ENCODE assay signal across 13 cellular contexts in the genomic region with DNA sequence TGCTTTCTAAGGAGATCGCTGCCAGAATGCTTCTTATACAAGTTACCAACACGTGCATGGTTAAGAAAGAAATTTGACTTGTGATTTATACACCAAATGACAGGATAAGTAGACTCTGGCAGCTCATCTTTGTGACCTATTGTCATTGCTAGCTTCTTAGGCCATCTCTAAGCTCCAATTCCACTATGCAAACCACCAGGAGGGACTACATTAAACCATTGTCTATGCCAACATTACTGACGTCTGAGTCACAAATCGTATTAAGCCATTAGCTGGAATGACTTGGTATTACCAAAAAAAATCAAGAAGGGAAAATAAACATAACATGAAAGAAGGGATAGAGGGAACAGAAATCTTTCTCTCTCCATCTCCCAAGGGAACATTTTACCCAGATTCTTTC. TPM values are rescaled to one million over a fixed set of nuclear protein-coding genes. Genes with fewer than 3 reads are reported as not detected.
A peak's percentile ranks its signal among the peaks of the same experiment; 100 is the strongest.
DNase-seq lines count a peak whose midpoint lies in the region; ATAC-seq and TF ChIP-seq lines count a peak whose summit lies in the region.
"Had no signal": no experiment of that assay in that cellular context is flagged by ENCODE, and none has a peak within 500 bp of the region (broad histone marks: within the 10 kb centered on the region; RNA-seq: fewer than 3 reads in every experiment).

No MANE protein-coding gene starts in this region.

- no peak overlapping the region for H3K9ac ChIP-seq in mesenchymal stem cell (ENCODE audit: low read length)

- no peak overlapping the region for H2BK120ac ChIP-seq in mesenchymal stem cell (ENCODE audit: low read depth, low read length)

- in situ Hi-C loops in brain microvascular endothelial cell (cut with HindIII; ENCODE audit: low pct_ligation_motif_present, low sequenced_read_pairs) = no loop called here

- H3K18ac ChIP-seq in mesenchymal stem cell (ENCODE audit: low read depth in 1 of 2, low read length in 2 of 2) = no peak overlapping the region

- H3K9me3 Mint-ChIP-seq in activated CD4-positive, alpha-beta T cell treated with anti-CD3 and anti-CD28 coated beads for 36 hours (ENCODE audit: low read depth) = no peaks in the 10 kb centered on the region
- no peaks in the 10 kb centered on the region for H3K9me3 Mint-ChIP-seq in activated CD4-positive, alpha-beta memory T cell treated with anti-CD3 and anti-CD28 coated beads, Interleukin-2, amount 10 ng/mL, durations not matched to agents 7 days and 5 days
- H3K9me3 Mint-ChIP-seq: natural killer cell; stimulated activated naive CD8-positive, alpha-beta T cell treated with anti-CD3 and anti-CD28 coated beads, Interleukin-15, Interleukin-2, amounts not matched to agents 100 ng/mL and 50 ng/mL, for 24 hours had no signal

- intact Hi-C loops in activated CD4-positive, alpha-beta T cell treated with anti-CD3 and anti-CD28 coated beads for 36 hours (cut with DNase I, micrococcal nuclease) = no loop called here

- H3K4ac ChIP-seq in mesenchymal stem cell (ENCODE audit: low read depth in 1 of 2, low read length in 2 of 2) = peak overlapping the region in 1 of 2 experiments; percentile 6

- no peak overlapping the region for H4K8ac ChIP-seq in mesenchymal stem cell (ENCODE audit: low read length)

- no peak overlapping the region for H3K4me3 Mint-ChIP-seq in activated CD4-positive, alpha-beta T cell treated with anti-CD3 and anti-CD28 coated beads for 36 hours
- no peak overlapping the region for H3K4me3 Mint-ChIP-seq in activated CD4-positive, alpha-beta memory T cell treated with anti-CD3 and anti-CD28 coated beads, Interleukin-2, amount 10 ng/mL, durations not matched to agents 7 days and 5 days
- H3K4me3 Mint-ChIP-seq: natural killer cell; stimulated activated naive CD8-positive, alpha-beta T cell treated with anti-CD3 and anti-CD28 coated beads, Interleukin-15, Interleukin-2, amounts not matched to agents 100 ng/mL and 50 ng/mL, for 24 hours had no signal

- H3K14ac ChIP-seq in mesenchymal stem cell (ENCODE audit: low read length in 2 of 2) = no peak overlapping the region

- 95% methylated on average over 2 of the region's 4 CpGs for WGBS in mesenchymal stem cell

- no peak overlapping the region for H4K91ac ChIP-seq in mesenchymal stem cell (ENCODE audit: low read length)

- peaks cover 2% of the 10 kb centered on the region for H3K4me1 ChIP-seq in mesenchymal stem cell (ENCODE audit: control insufficient read depth, insufficient read depth, low read depth, low read length)

- POLR2A ChIA-PET in activated CD4-positive, alpha-beta T cell treated with anti-CD3 and anti-CD28 coated beads for 36 hours (lab: Charles Lee) = no interaction called here
- POLR2A ChIA-PET in activated CD4-positive, alpha-beta memory T cell treated with anti-CD3 and anti-CD28 coated beads, Interleukin-2, amount 10 ng/mL, durations not matched to agents 7 days and 5 days (lab: Charles Lee) = interaction anchor here (1.0 kb wide), 1 partner anchor 15 kb away, joined by 3 read pairs; no protein-coding TSS in a partner anchor

- DNase-seq in AG08396 (ENCODE audit: low spot score) = peak; percentile 58
- peak; percentile 61 for DNase-seq in HT1080 (ENCODE audit: low read depth)
- DNase-seq in brain microvascular endothelial cell = peak; percentile 52
- DNase-seq in mesenchymal stem cell = peak; percentile 69
- no peak for DNase-seq in activated CD4-positive, alpha-beta T cell treated with anti-CD3 and anti-CD28 coated beads for 36 hours
- no peak for DNase-seq in activated CD4-positive, alpha-beta memory T cell treated with anti-CD3 and anti-CD28 coated beads, Interleukin-2, amount 10 ng/mL, durations not matched to agents 7 days and 5 days
- DNase-seq: activated T-cell treated with anti-CD3 and anti-CD28 coated beads for 4 hours, natural killer cell, NCI-H187 had no signal

- H3K9me3 ChIP-seq in mesenchymal stem cell (ENCODE audit: control insufficient read depth, low read length) = no peaks in the 10 kb centered on the region

- H2AK5ac ChIP-seq in mesenchymal stem cell (ENCODE audit: low read length, severe bottlenecking) = no peak overlapping the region

- H3K4me3 ChIP-seq in brain microvascular endothelial cell (ENCODE audit: low read depth, low read length) (no peak overlapping the region), mesenchymal stem cell (ENCODE audit: insufficient read depth in 1 of 2, low read depth in 1 of 2, low read length in 2 of 2) (no peak overlapping the region)

- H3K36me3 ChIP-seq in brain microvascular endothelial cell (replicated peaks) (peaks cover 6% of the 10 kb centered on the region), mesenchymal stem cell (ENCODE audit: control insufficient read depth in 1 of 2, insufficient read depth in 2 of 2, low read depth in 1 of 2, low read length in 2 of 2) (peaks cover 20 to 43% of the 10 kb centered on the region in 2 experiments)

- H3K4me1 Mint-ChIP-seq in activated CD4-positive, alpha-beta T cell treated with anti-CD3 and anti-CD28 coated beads for 36 hours = no peaks in the 10 kb centered on the region
- no peaks in the 10 kb centered on the region for H3K4me1 Mint-ChIP-seq in activated CD4-positive, alpha-beta memory T cell treated with anti-CD3 and anti-CD28 coated beads, Interleukin-2, amount 10 ng/mL, durations not matched to agents 7 days and 5 days
- H3K4me1 Mint-ChIP-seq: natural killer cell had no signal

- no peak overlapping the region for H2BK12ac ChIP-seq in mesenchymal stem cell (ENCODE audit: low read length in 2 of 2)

- H3K27me3 ChIP-seq in brain microvascular endothelial cell (replicated peaks) (no peaks in the 10 kb centered on the region), mesenchymal stem cell (ENCODE audit: control insufficient read depth in 1 of 2, insufficient read depth in 1 of 2, low read length in 2 of 2) (no peaks in the 10 kb centered on the region)

- peaks cover 11% of the 10 kb centered on the region for H3K79me1 ChIP-seq in mesenchymal stem cell (replicated peaks; ENCODE audit: low read length, poor library complexity, severe bottlenecking)

- no peaks in the 10 kb centered on the region for H3K27me3 Mint-ChIP-seq in activated CD4-positive, alpha-beta T cell treated with anti-CD3 and anti-CD28 coated beads for 36 hours
- H3K27me3 Mint-ChIP-seq in activated CD4-positive, alpha-beta memory T cell treated with anti-CD3 and anti-CD28 coated beads, Interleukin-2, amount 10 ng/mL, durations not matched to agents 7 days and 5 days = no peaks in the 10 kb centered on the region
- H3K27me3 Mint-ChIP-seq: stimulated activated naive CD8-positive, alpha-beta T cell treated with anti-CD3 and anti-CD28 coated beads, Interleukin-15, Interleukin-2, amounts not matched to agents 100 ng/mL and 50 ng/mL, for 24 hours had no signal

- TF ChIP-seq CTCF in brain microvascular endothelial cell (IDR thresholded peaks at IDR 0.05; ENCODE audit: low read depth, low read length, missing control alignments) = no peak

- no peak for ATAC-seq in GM21390 (IDR thresholded peaks at IDR 0.05; ENCODE audit: unreplicated experiment)
- ATAC-seq in GM21360 (IDR thresholded peaks at IDR 0.05; ENCODE audit: unreplicated experiment) = no peak
- ATAC-seq in activated CD4-positive, alpha-beta T cell treated with anti-CD3 and anti-CD28 coated beads for 36 hours = no peak
- ATAC-seq: natural killer cell had no signal

- no peak overlapping the region for H2BK5ac ChIP-seq in mesenchymal stem cell (ENCODE audit: low read depth, low read length, poor library complexity, severe bottlenecking)

- H3K27ac Mint-ChIP-seq in activated CD4-positive, alpha-beta T cell treated with anti-CD3 and anti-CD28 coated beads for 36 hours = no peak overlapping the region
- no peak overlapping the region for H3K27ac Mint-ChIP-seq in activated CD4-positive, alpha-beta memory T cell treated with anti-CD3 and anti-CD28 coated beads, Interleukin-2, amount 10 ng/mL, durations not matched to agents 7 days and 5 days
- H3K27ac Mint-ChIP-seq: natural killer cell; stimulated activated naive CD8-positive, alpha-beta T cell treated with anti-CD3 and anti-CD28 coated beads, Interleukin-15, Interleukin-2, amounts not matched to agents 100 ng/mL and 50 ng/mL, for 24 hours had no signal

- CTCF ChIA-PET in activated CD4-positive, alpha-beta T cell treated with anti-CD3 and anti-CD28 coated beads for 36 hours (lab: Charles Lee) = interaction anchor here (0.5 to 1.2 kb wide), 3 partner anchors 39 to 1137 kb away, joined by 3 to 4 read pairs (median 3); no protein-coding TSS in a partner anchor
- CTCF ChIA-PET in activated CD4-positive, alpha-beta memory T cell treated with anti-CD3 and anti-CD28 coated beads, Interleukin-2, amount 10 ng/mL, durations not matched to agents 7 days and 5 days (lab: Charles Lee) = interaction anchor here (0.6 kb wide), 1 partner anchor 147 kb away, joined by 3 read pairs; no protein-coding TSS in a partner anchor

- no peak overlapping the region for H2BK15ac ChIP-seq in mesenchymal stem cell (ENCODE audit: low read depth, poor library complexity, severe bottlenecking)

- H3K27ac ChIP-seq in brain microvascular endothelial cell (no peak overlapping the region), mesenchymal stem cell (ENCODE audit: low read length, poor library complexity, severe bottlenecking) (no peak overlapping the region)
- H3K27ac ChIP-seq: HL-60 had no signal

- peaks cover 8% of the 10 kb centered on the region for H3K36me3 Mint-ChIP-seq in activated CD4-positive, alpha-beta T cell treated with anti-CD3 and anti-CD28 coated beads for 36 hours (ENCODE audit: low read depth)
- peaks cover 13% of the 10 kb centered on the region for H3K36me3 Mint-ChIP-seq in activated CD4-positive, alpha-beta memory T cell treated with anti-CD3 and anti-CD28 coated beads, Interleukin-2, amount 10 ng/mL, durations not matched to agents 7 days and 5 days (ENCODE audit: low read depth)

- no peak overlapping the region for H3K23ac ChIP-seq in mesenchymal stem cell (ENCODE audit: low read length in 2 of 2)

- no peak overlapping the region for H3K4me2 ChIP-seq in mesenchymal stem cell (ENCODE audit: low read length, poor library complexity, severe bottlenecking)

- no peak overlapping the region for H2AFZ ChIP-seq in mesenchymal stem cell (ENCODE audit: low read depth, low read length)

RNA-seq across cellular contexts. Expression of a gene that starts 15.8 kb away (rescaled TPM):
- 22.4 and 23.1 TPM in 2 replicates for total RNA-seq in HT1080 (2014; rRNA removed; shearing (Covaris generic))
- polyA plus RNA-seq in HT1080 (2015; cell fraction: cytosol; rRNA removed) = 20.9 and 21.0 TPM in 2 replicates
- polyA plus RNA-seq in HT1080 (2015; cell fraction: nucleus; rRNA removed) = 23.1 and 28.8 TPM in 2 replicates
- 21.8 TPM for polyA plus RNA-seq in mesenchymal stem cell (2013, experiment 1 of 2)
- 21.4 TPM for polyA plus RNA-seq in mesenchymal stem cell (2013, experiment 2 of 2)
- total RNA-seq in activated CD4-positive, alpha-beta T cell treated with anti-CD3 and anti-CD28 coated beads for 36 hours = 10 to 100 TPM; 24.8 to 26.4 TPM
- 10 to 100 TPM; 29.8 to 30.6 TPM for total RNA-seq in activated CD4-positive, alpha-beta memory T cell treated with anti-CD3 and anti-CD28 coated beads, Interleukin-2, amount 10 ng/mL, durations not matched to agents 7 days and 5 days

RNA-seq across cellular contexts. Expression of a gene that starts 56.2 kb away (rescaled TPM):
- 58.9 and 65.9 TPM in 2 replicates for total RNA-seq in HT1080 (2014; rRNA removed; shearing (Covaris generic))
- polyA plus RNA-seq in HT1080 (2015; cell fraction: cytosol; rRNA removed) = 74.2 and 79.5 TPM in 2 replicates
- 47.4 and 56.3 TPM in 2 replicates for polyA plus RNA-seq in HT1080 (2015; cell fraction: nucleus; rRNA removed)
- 56.4 TPM for polyA plus RNA-seq in mesenchymal stem cell (2013, experiment 1 of 2)
- polyA plus RNA-seq in mesenchymal stem cell (2013, experiment 2 of 2) = 56.0 TPM
- total RNA-seq in activated CD4-positive, alpha-beta T cell treated with anti-CD3 and anti-CD28 coated beads for 36 hours = 10 to 100 TPM; 46.3 to 47.0 TPM
- total RNA-seq in activated CD4-positive, alpha-beta memory T cell treated with anti-CD3 and anti-CD28 coated beads, Interleukin-2, amount 10 ng/mL, durations not matched to agents 7 days and 5 days = 10 to 100 TPM; 40.8 to 41.7 TPM

Comparison
In these comparisons a context has a peak if more than half of its experiments do, and no peak if none do; other contexts are left out.
1. DNase-seq: peak in AG08396 (single experiment), HT1080 (single experiment), brain microvascular endothelial cell (single experiment) and mesenchymal stem cell (single experiment); none in activated CD4-positive, alpha-beta T cell treated with anti-CD3 and anti-CD28 coated beads for 36 hours (single experiment) and activated CD4-positive, alpha-beta memory T cell treated with anti-CD3 and anti-CD28 coated beads, Interleukin-2, amount 10 ng/mL, durations not matched to agents 7 days and 5 days (single experiment).